Comparison of ENCODE assay signal across 17 cellular contexts in the genomic region with DNA sequence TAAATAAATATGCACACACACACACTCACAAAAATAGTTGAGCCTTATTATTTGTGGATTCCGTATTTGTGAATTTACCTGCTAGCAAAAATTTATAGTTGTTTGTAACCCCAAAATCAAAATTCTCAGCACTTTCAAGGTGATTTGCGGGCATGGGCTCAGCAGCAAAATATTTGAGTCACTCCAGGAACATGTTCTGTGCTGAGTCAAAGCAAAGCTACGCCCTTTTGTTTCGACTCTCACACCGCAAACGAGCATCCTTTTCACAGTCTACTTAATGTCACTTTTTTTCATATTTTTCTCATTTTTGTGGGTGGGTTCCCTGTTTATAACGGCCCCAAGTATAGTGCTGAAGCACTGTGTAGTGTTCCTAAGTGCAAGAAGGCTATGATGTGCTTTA.
"Had no signal": no experiment of that assay in that cellular context is flagged by ENCODE, and none has a peak within 500 bp of the region (broad histone marks: within the 10 kb centered on the region; RNA-seq: fewer than 3 reads in every experiment).

No MANE protein-coding gene starts in this region.

- DNase-seq: activated CD4-positive, alpha-beta T cell treated with anti-CD3 and anti-CD28 coated beads, Interleukin-2, amount 50 U/mL, for 4 hours; aorta; kidney; left ventricle myocardium superior; mesenchymal stem cell; occipital lobe; spleen; stimulated activated CD4-positive, alpha-beta T cell treated with anti-CD3 and anti-CD28 coated beads, Interleukin-1b, Interleukin-23, amount 100 ng/mL, for 48 hours; stimulated activated naive CD4-positive, alpha-beta T cell; T-helper 2 cell; upper lobe of left lung had no signal

- H3K27me3 ChIP-seq: cardiac muscle cell, spleen, upper lobe of left lung had no signal

- FAIRE-seq: colon, kidney had no signal

- H3K4me3 Mint-ChIP-seq: nephron had no signal

- H3K4me3 ChIP-seq: cardiac muscle cell, prostate gland, spleen, upper lobe of left lung had no signal

- ATAC-seq: activated CD4-positive, CD25-positive, alpha-beta regulatory T cell treated with anti-CD3 and anti-CD28 coated beads, Interleukin-2, amount 50 U/mL, for 24 hours; left ventricle myocardium superior; sciatic nerve had no signal

- H3K4me1 ChIP-seq: prostate gland, spleen, upper lobe of left lung had no signal

- H3K36me3 ChIP-seq: cardiac muscle cell, prostate gland, spleen, upper lobe of left lung had no signal

- H3K4me1 Mint-ChIP-seq: nephron had no signal

- H3K27ac ChIP-seq: prostate gland, spleen, upper lobe of left lung had no signal
